8 cellular contexts compared by ENCODE assay signal in the genomic region with DNA sequence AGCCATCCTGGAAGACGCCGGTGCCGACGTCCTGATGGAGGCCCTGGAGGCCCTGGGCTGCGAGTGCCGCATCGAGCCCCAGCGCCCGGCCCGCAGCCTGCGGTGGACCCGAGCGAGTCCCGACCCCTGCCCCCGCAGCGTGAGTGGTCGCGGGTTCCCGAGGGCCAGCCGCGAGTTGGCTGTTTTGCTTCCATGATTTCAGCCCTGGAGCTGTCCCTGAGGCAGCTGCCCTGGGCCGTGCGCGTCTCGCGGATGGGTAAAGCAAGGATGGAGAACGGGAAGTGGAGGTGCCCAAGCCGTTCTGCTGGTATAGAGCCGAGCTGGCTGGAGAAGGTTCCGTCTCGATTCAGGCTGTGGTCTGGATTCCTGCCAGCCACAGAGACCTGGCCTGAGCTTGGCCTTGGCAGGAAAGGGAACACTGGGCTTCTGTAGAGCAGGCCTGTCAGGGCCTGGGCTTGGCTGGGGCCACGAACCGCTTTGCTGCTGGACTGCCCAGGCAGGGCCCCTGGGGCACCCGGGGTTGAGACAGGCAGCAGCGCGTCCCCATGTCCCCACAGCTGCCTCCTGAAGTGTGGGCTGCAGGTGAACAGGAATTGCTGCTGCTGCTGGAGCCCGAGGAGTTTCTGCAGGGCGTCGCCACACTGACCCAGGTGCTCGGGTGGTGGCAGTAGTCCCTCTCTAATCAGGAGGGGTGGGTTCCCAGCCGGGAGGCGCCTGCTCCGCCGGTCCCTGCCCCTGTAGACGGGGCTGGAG. TPM values are rescaled to one million over a fixed set of nuclear protein-coding genes. Genes with fewer than 3 reads are reported as not detected.
DNase-seq lines count a peak whose midpoint lies in the region; ATAC-seq and TF ChIP-seq lines count a peak whose summit lies in the region.

No MANE protein-coding gene starts in this region.

- CTCF ChIA-PET in CD8-positive, alpha-beta memory T cell (lab: Charles Lee) = interaction anchor here (0.6 to 3.0 kb wide), 2 partner anchors 9 to 382 kb away, joined by 3 to 24 read pairs; a partner anchor contains a TSS
- CTCF ChIA-PET in activated CD8-positive, alpha-beta T cell treated with anti-CD3 and anti-CD28 coated beads, Interleukin-2, amount 10 ng/mL, durations not matched to agents 7 days and 5 days (lab: Charles Lee) = interaction anchor here (1.4 to 4.8 kb wide), 4 partner anchors 9 to 366 kb away, joined by 3 to 41 read pairs (median 6); a partner anchor contains a TSS

- no peaks in the 10 kb centered on the region for H3K36me3 ChIP-seq in CD8-positive, alpha-beta memory T cell (ENCODE audit: insufficient read depth, low read length)
- H3K36me3 ChIP-seq in sigmoid colon = peaks cover 0 to 43% (median 29%) of the 10 kb centered on the region in 4 donors

- H3K4me1 Mint-ChIP-seq in CD8-positive, alpha-beta memory T cell = peaks cover 8 to 30% (median 18%) of the 10 kb centered on the region in 3 donors
- peaks cover 17% of the 10 kb centered on the region for H3K4me1 Mint-ChIP-seq in activated CD8-positive, alpha-beta T cell treated with anti-CD3 and anti-CD28 coated beads, Interleukin-2, amount 10 ng/mL, durations not matched to agents 7 days and 5 days (ENCODE audit: low read depth)

- TF ChIP-seq CTCF in sigmoid colon (IDR thresholded peaks at IDR 0.05) = no peak

- H3K27ac Mint-ChIP-seq in CD8-positive, alpha-beta memory T cell = peak overlapping the region; percentile 17 to 90 (median 62)
- peak overlapping the region; percentile 84 for H3K27ac Mint-ChIP-seq in activated CD8-positive, alpha-beta T cell treated with anti-CD3 and anti-CD28 coated beads, Interleukin-2, amount 10 ng/mL, durations not matched to agents 7 days and 5 days

- peak overlapping the region; percentile 78 to 96 (median 92) for H3K4me3 Mint-ChIP-seq in CD8-positive, alpha-beta memory T cell
- H3K4me3 Mint-ChIP-seq in activated CD8-positive, alpha-beta T cell treated with anti-CD3 and anti-CD28 coated beads, Interleukin-2, amount 10 ng/mL, durations not matched to agents 7 days and 5 days = peak overlapping the region; percentile 99

- WGBS in sigmoid colon, 2 donors = 5 to 14% methylated on average over 45 of the region's 45 CpGs

- H3K36me3 Mint-ChIP-seq in CD8-positive, alpha-beta memory T cell = peaks cover 0 to 34% (median 0%) of the 10 kb centered on the region in 3 donors
- peaks cover 20% of the 10 kb centered on the region for H3K36me3 Mint-ChIP-seq in activated CD8-positive, alpha-beta T cell treated with anti-CD3 and anti-CD28 coated beads, Interleukin-2, amount 10 ng/mL, durations not matched to agents 7 days and 5 days (ENCODE audit: low read depth)

- H3K4me1 ChIP-seq in CD8-positive, alpha-beta memory T cell (ENCODE audit: insufficient read depth, low read length) = peaks cover 21% of the 10 kb centered on the region
- peaks cover 0 to 56% (median 45%) of the 10 kb centered on the region in 4 donors for H3K4me1 ChIP-seq in sigmoid colon

- no peaks in the 10 kb centered on the region for H3K27me3 ChIP-seq in CD8-positive, alpha-beta memory T cell (ENCODE audit: insufficient read depth, low read length, poor library complexity, severe bottlenecking)
- no peaks in the 10 kb centered on the region for H3K27me3 ChIP-seq in sigmoid colon

- no peaks in the 10 kb centered on the region for H3K9me3 ChIP-seq in CD8-positive, alpha-beta memory T cell (ENCODE audit: low read length)
- no peaks in the 10 kb centered on the region for H3K9me3 ChIP-seq in sigmoid colon

- intact Hi-C loops in sigmoid colon (cut with DNase I) = loop anchor here (2.0 to 10.0 kb wide), 3 partner anchors 53 to 1089 kb away; a partner anchor contains a TSS

- in situ Hi-C loops in KBM-7 (cut with MboI; ENCODE audit: low pct_unique_long_range_greater_than_20kb, low sequenced_read_pairs) = no loop called here

- peak overlapping the region; percentile 96 for H3K4me3 ChIP-seq in CD8-positive, alpha-beta memory T cell (ENCODE audit: low read length)
- peak overlapping the region; percentile 64 to 93 (median 90) for H3K4me3 ChIP-seq in sigmoid colon

- peak overlapping the region; percentile 79 for H3K27ac ChIP-seq in CD8-positive, alpha-beta memory T cell (ENCODE audit: low read depth, low read length)
- H3K27ac ChIP-seq in sigmoid colon = peak overlapping the region; percentile 91 to 97 (median 96)

- DNase-seq in CD8-positive, alpha-beta memory T cell = no peak
- DNase-seq in KBM-7 (peak; percentile 48), glomerular visceral epithelial cell (ENCODE audit: extremely low spot score) (peak; percentile 70), sigmoid colon (no peak), HT-29 (ENCODE audit: low spot score) (no peak)
- DNase-seq in activated CD8-positive, alpha-beta T cell treated with anti-CD3 and anti-CD28 coated beads, Interleukin-2, amount 10 ng/mL, durations not matched to agents 7 days and 5 days = peak; percentile 44
- no peak for DNase-seq in stimulated activated CD4-positive, alpha-beta T cell treated with anti-CD3 and anti-CD28 coated beads, Interleukin-2, amount 100 ng/mL, for 48 hours

- peak; percentile 4 for ATAC-seq in activated CD8-positive, alpha-beta T cell treated with anti-CD3 and anti-CD28 coated beads, Interleukin-2, amount 10 ng/mL, durations not matched to agents 7 days and 5 days
- ATAC-seq in HG02981 (IDR thresholded peaks at IDR 0.05; ENCODE audit: unreplicated experiment) = no peak

- H3K9me3 Mint-ChIP-seq in CD8-positive, alpha-beta memory T cell = no peaks in the 10 kb centered on the region
- H3K9me3 Mint-ChIP-seq in activated CD8-positive, alpha-beta T cell treated with anti-CD3 and anti-CD28 coated beads, Interleukin-2, amount 10 ng/mL, durations not matched to agents 7 days and 5 days (ENCODE audit: insufficient read depth) = no peaks in the 10 kb centered on the region

- no peak for TF ChIP-seq EP300 in sigmoid colon (IDR thresholded peaks at IDR 0.05)

- POLR2A ChIA-PET in CD8-positive, alpha-beta memory T cell (lab: Charles Lee) = interaction anchor here (4.0 kb wide), 1 partner anchor 9 kb away, joined by 52 read pairs; a partner anchor contains a TSS
- POLR2A ChIA-PET in activated CD8-positive, alpha-beta T cell treated with anti-CD3 and anti-CD28 coated beads, Interleukin-2, amount 10 ng/mL, durations not matched to agents 7 days and 5 days (lab: Charles Lee) = interaction anchor here (1.8 to 4.7 kb wide), 3 partner anchors 9 to 96 kb away, joined by 5 to 39 read pairs (median 11); a partner anchor contains a TSS

- TF ChIP-seq POLR2A in sigmoid colon (IDR thresholded peaks at IDR 0.05) = no peak

- no peaks in the 10 kb centered on the region for H3K27me3 Mint-ChIP-seq in CD8-positive, alpha-beta memory T cell
- no peaks in the 10 kb centered on the region for H3K27me3 Mint-ChIP-seq in activated CD8-positive, alpha-beta T cell treated with anti-CD3 and anti-CD28 coated beads, Interleukin-2, amount 10 ng/mL, durations not matched to agents 7 days and 5 days (ENCODE audit: low read depth)

RNA-seq across cellular contexts. Expression of a gene that starts 0.9 kb away (rescaled TPM):
- total RNA-seq in CD8-positive, alpha-beta memory T cell = 100 to 1,000 TPM; 172 to 176 TPM
- 155 TPM for polyA plus RNA-seq in CD8-positive, alpha-beta memory T cell
- total RNA-seq in activated CD8-positive, alpha-beta T cell treated with anti-CD3 and anti-CD28 coated beads, Interleukin-2, amount 10 ng/mL, durations not matched to agents 7 days and 5 days = 100 to 1,000 TPM; 126 to 135 TPM
- total RNA-seq in sigmoid colon = 100 to 1,000 TPM in 1 of 4 donors, 10 to 100 TPM in 3; 61.5 to 104 (median 71.1) TPM
- 100 to 1,000 TPM; 114 to 198 (median 129) TPM for polyA plus RNA-seq in sigmoid colon
- total RNA-seq in HT-29 (2014; rRNA removed; shearing (Covaris generic)) = 355 and 493 TPM in 2 replicates

RNA-seq across cellular contexts. Expression of a gene that starts 1.3 kb away (rescaled TPM):
- 10 to 100 TPM; 21.0 to 21.6 TPM for total RNA-seq in CD8-positive, alpha-beta memory T cell
- polyA plus RNA-seq in CD8-positive, alpha-beta memory T cell = 1.6 TPM
- total RNA-seq in activated CD8-positive, alpha-beta T cell treated with anti-CD3 and anti-CD28 coated beads, Interleukin-2, amount 10 ng/mL, durations not matched to agents 7 days and 5 days = 10 to 100 TPM; 31.8 to 32.0 TPM
- 10 to 100 TPM in 1 of 4 donors, 1 to 10 TPM in 3; 4.3 to 10.5 (median 7.2) TPM for total RNA-seq in sigmoid colon
- polyA plus RNA-seq in sigmoid colon = 10 to 100 TPM in 1 of 3 donors, 1 to 10 TPM in 2; 1.8 to 17.1 (median 2.5) TPM
- total RNA-seq in HT-29 (2014; rRNA removed; shearing (Covaris generic)) = 75.6 and 84.1 TPM in 2 replicates

RNA-seq across cellular contexts. Expression of a gene that starts 2.5 kb away (rescaled TPM):
- total RNA-seq in CD8-positive, alpha-beta memory T cell = 10 to 100 TPM; 33.5 to 36.5 TPM
- polyA plus RNA-seq in CD8-positive, alpha-beta memory T cell = 71.4 TPM
- 10 to 100 TPM; 41.3 to 41.4 TPM for total RNA-seq in activated CD8-positive, alpha-beta T cell treated with anti-CD3 and anti-CD28 coated beads, Interleukin-2, amount 10 ng/mL, durations not matched to agents 7 days and 5 days
- total RNA-seq in sigmoid colon = 100 to 1,000 TPM in 3 of 4 donors, 10 to 100 TPM in 1; 79.8 to 152 (median 128) TPM
- 10 to 100 TPM; 32.4 to 87.8 (median 41.4) TPM for polyA plus RNA-seq in sigmoid colon
- total RNA-seq in HT-29 (2014; rRNA removed; shearing (Covaris generic)) = 186 and 224 TPM in 2 replicates

RNA-seq across cellular contexts. Expression of a gene that starts 8.5 kb away (rescaled TPM):
- total RNA-seq in CD8-positive, alpha-beta memory T cell = 10 to 100 TPM; 30.6 to 31.5 TPM
- polyA plus RNA-seq in CD8-positive, alpha-beta memory T cell = 63.9 TPM
- total RNA-seq in activated CD8-positive, alpha-beta T cell treated with anti-CD3 and anti-CD28 coated beads, Interleukin-2, amount 10 ng/mL, durations not matched to agents 7 days and 5 days = 10 to 100 TPM; 31.1 to 33.0 TPM
- 10 to 100 TPM; 61.4 to 98.4 (median 78.9) TPM for total RNA-seq in sigmoid colon
- polyA plus RNA-seq in sigmoid colon = 10 to 100 TPM; 34.4 to 59.5 (median 40.2) TPM
- 96.9 and 102 TPM in 2 replicates for total RNA-seq in HT-29 (2014; rRNA removed; shearing (Covaris generic))

RNA-seq across cellular contexts. Expression of a gene that starts 8.9 kb away (rescaled TPM):
- total RNA-seq in CD8-positive, alpha-beta memory T cell = 10 to 100 TPM; 73.9 to 82.8 TPM
- 96.6 TPM for polyA plus RNA-seq in CD8-positive, alpha-beta memory T cell
- total RNA-seq in activated CD8-positive, alpha-beta T cell treated with anti-CD3 and anti-CD28 coated beads, Interleukin-2, amount 10 ng/mL, durations not matched to agents 7 days and 5 days = 10 to 100 TPM; 58.5 to 61.8 TPM
- 100 to 1,000 TPM in 2 of 4 donors, 10 to 100 TPM in 2; 77.8 to 170 (median 98.1) TPM for total RNA-seq in sigmoid colon
- 10 to 100 TPM; 53.5 to 69.1 (median 56.6) TPM for polyA plus RNA-seq in sigmoid colon
- total RNA-seq in HT-29 (2014; rRNA removed; shearing (Covaris generic)) = 215 and 217 TPM in 2 replicates

Comparison
In these comparisons a context has a peak if more than half of its experiments do, and no peak if none do; other contexts are left out.
1. DNase-seq: peak in KBM-7 (single experiment), activated CD8-positive, alpha-beta T cell treated with anti-CD3 and anti-CD28 coated beads, Interleukin-2, amount 10 ng/mL, durations not matched to agents 7 days and 5 days (single experiment) and glomerular visceral epithelial cell (single experiment); none in CD8-positive, alpha-beta memory T cell (0 of 5), sigmoid colon (single experiment), stimulated activated CD4-positive, alpha-beta T cell treated with anti-CD3 and anti-CD28 coated beads, Interleukin-2, amount 100 ng/mL, for 48 hours (0 of 2) and HT-29 (single experiment).